27 cellular contexts compared by ENCODE assay signal in the genomic region with DNA sequence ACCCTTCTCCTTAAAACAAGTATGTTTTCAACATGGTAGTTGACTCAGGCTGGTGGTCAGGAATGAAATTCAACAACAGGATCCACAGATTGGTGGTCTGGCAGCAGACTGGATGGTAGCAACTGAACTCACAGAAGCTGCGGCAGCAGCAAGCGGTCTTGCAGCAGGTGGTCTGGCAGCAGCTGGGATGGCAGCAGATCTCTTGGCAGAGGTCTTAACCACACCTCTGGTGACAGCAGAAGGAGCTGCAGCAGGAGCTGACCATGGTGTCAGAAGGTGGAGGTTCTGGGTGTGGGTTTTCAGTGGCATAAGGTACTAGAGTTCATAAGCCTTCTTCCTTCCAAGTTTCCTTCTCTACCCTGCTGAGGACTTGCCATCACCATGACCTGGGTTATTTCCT. TPM values are rescaled to one million over a fixed set of nuclear protein-coding genes. Genes with fewer than 3 reads are reported as not detected.
"Had no signal": no experiment of that assay in that cellular context is flagged by ENCODE, and none has a peak within 500 bp of the region (broad histone marks: within the 10 kb centered on the region; RNA-seq: fewer than 3 reads in every experiment).

No MANE protein-coding gene starts in this region.

- H3K27ac ChIP-seq: coronary artery, dorsolateral prefrontal cortex, hepatocyte, left ventricle myocardium inferior, lower lobe of right lung, psoas muscle, right lobe of liver, skin epidermis, stomach, thoracic aorta, uterus had no signal

- DNase-seq: dorsolateral prefrontal cortex; effector CD8-positive, alpha-beta T cell; foreskin melanocyte; head of caudate nucleus; kidney; left cardiac atrium; left ventricle myocardium inferior; lower lobe of right lung; naive B cell; psoas muscle; retina; right lobe of liver; stimulated activated CD4-positive, alpha-beta T cell treated with anti-CD3 and anti-CD28 coated beads, Interleukin-2, amount 100 ng/mL, for 24 hours; stimulated activated CD4-positive, alpha-beta T cell treated with anti-CD3 and anti-CD28 coated beads, Interleukin-4, amount 100 ng/mL, for 4 hours; stimulated activated naive CD4-positive, alpha-beta T cell; stomach; substantia nigra; trophoblast cell; uterus had no signal

- H3K36me3 ChIP-seq: left ventricle myocardium inferior, lower lobe of right lung, right lobe of liver, stomach, thoracic aorta, uterus had no signal

- H3K9me3 ChIP-seq: left ventricle myocardium inferior, lower lobe of right lung, psoas muscle, right lobe of liver, stomach, thoracic aorta, uterus had no signal

- H3K27me3 ChIP-seq: right lobe of liver, uterus had no signal

- H3K4me1 ChIP-seq: left ventricle myocardium inferior, lower lobe of right lung, psoas muscle, right lobe of liver, stomach, uterus had no signal

- H3K4me3 ChIP-seq: coronary artery, dorsolateral prefrontal cortex, hepatocyte, left ventricle myocardium inferior, lower lobe of right lung, psoas muscle, right lobe of liver, skin epidermis, stomach, thoracic aorta, uterus had no signal

RNA-seq across cellular contexts. Expression of gene KRTAP4-1, which starts 2.2 kb away (rescaled TPM):
- total RNA-seq: dorsolateral prefrontal cortex, hepatocyte, kidney, left cardiac atrium, left ventricle myocardium inferior, lower lobe of right lung, mesothelial cell of epicardium, mucosa of gallbladder, omental fat pad, psoas muscle, right lobe of liver, stomach, thoracic aorta, uterus had no signal
- polyA plus RNA-seq: esophagus, hepatocyte, psoas muscle, stomach had no signal

RNA-seq across cellular contexts. Expression of gene KRTAP9-1, which starts 2.8 kb away (rescaled TPM):
- total RNA-seq: dorsolateral prefrontal cortex, hepatocyte, kidney, left cardiac atrium, left ventricle myocardium inferior, lower lobe of right lung, mesothelial cell of epicardium, mucosa of gallbladder, omental fat pad, psoas muscle, right lobe of liver, stomach, thoracic aorta, uterus had no signal
- polyA plus RNA-seq: esophagus, hepatocyte, psoas muscle, stomach had no signal

RNA-seq across cellular contexts. Expression of gene KRTAP4-2, which starts 8.9 kb away (rescaled TPM):
- total RNA-seq: dorsolateral prefrontal cortex, hepatocyte, kidney, left cardiac atrium, left ventricle myocardium inferior, lower lobe of right lung, mesothelial cell of epicardium, mucosa of gallbladder, omental fat pad, psoas muscle, right lobe of liver, stomach, thoracic aorta, uterus had no signal
- polyA plus RNA-seq: esophagus, hepatocyte, psoas muscle, stomach had no signal

RNA-seq across cellular contexts. Expression of gene KRTAP4-3, which starts 18.9 kb away (rescaled TPM):
- total RNA-seq: dorsolateral prefrontal cortex, hepatocyte, kidney, left cardiac atrium, left ventricle myocardium inferior, lower lobe of right lung, mesothelial cell of epicardium, mucosa of gallbladder, omental fat pad, psoas muscle, right lobe of liver, stomach, thoracic aorta, uterus had no signal
- polyA plus RNA-seq: esophagus, hepatocyte, psoas muscle, stomach had no signal

RNA-seq across cellular contexts. Expression of gene KRTAP4-4, which starts 26.3 kb away (rescaled TPM):
- total RNA-seq: dorsolateral prefrontal cortex, hepatocyte, kidney, left cardiac atrium, left ventricle myocardium inferior, lower lobe of right lung, mesothelial cell of epicardium, mucosa of gallbladder, omental fat pad, psoas muscle, right lobe of liver, stomach, thoracic aorta, uterus had no signal
- polyA plus RNA-seq: esophagus, hepatocyte, psoas muscle, stomach had no signal
